ENCODE assay signal across 8 cellular contexts in genomic region chr4:244471-244870, GRCh38.
DNase-seq lines count a peak whose midpoint lies in the region; ATAC-seq, FAIRE-seq and TF ChIP-seq lines count a peak whose summit lies in the region.

No MANE protein-coding gene starts in this region.

- FAIRE-seq in D721Med (lab: Jason Lieb, UNC) (peak; percentile 91), bronchial epithelial cell (lab: Jason Lieb, UNC) (no peak)

- peaks cover 12% of the 10 kb centered on the region for H3K9me3 ChIP-seq in suprapubic skin

- WGBS in suprapubic skin, result 48% methylated on average over 7 of the region's 7 CpGs

- no peaks in the 10 kb centered on the region for H3K4me1 ChIP-seq in suprapubic skin

- TF ChIP-seq CTCF in D721Med (IDR thresholded peaks at IDR 0.05; ENCODE audit: insufficient read depth, missing control alignments) (peak; percentile 69), bronchial epithelial cell (IDR thresholded peaks at IDR 0.05; ENCODE audit: insufficient read depth, low read length, severe bottlenecking) (peak; percentile 30), suprapubic skin (IDR thresholded peaks at IDR 0.05) (peak; percentile 40 to 50)

- H3K4me3 ChIP-seq in bronchial epithelial cell (ENCODE audit: low read depth, low read length), result no peak overlapping the region
- no peak overlapping the region for H3K4me3 ChIP-seq in suprapubic skin

- no peak overlapping the region for H3K27ac ChIP-seq in suprapubic skin

- no peak for TF ChIP-seq POLR2A in suprapubic skin (IDR thresholded peaks at IDR 0.05)

- no peaks in the 10 kb centered on the region for H3K36me3 ChIP-seq in bronchial epithelial cell (ENCODE audit: control insufficient read depth, insufficient read depth, low read length)
- no peaks in the 10 kb centered on the region for H3K36me3 ChIP-seq in suprapubic skin

- H3K27me3 ChIP-seq in bronchial epithelial cell (ENCODE audit: control insufficient read depth, insufficient read depth, low read length) (no peaks in the 10 kb centered on the region), suprapubic skin (no peaks in the 10 kb centered on the region)

- DNase-seq in D721Med (ENCODE audit: insufficient read length, low spot score) (no peak), KBM-7 (peak; percentile 49), T1000 (lab: John Stamatoyannopoulos, UW) (peak; percentile 36), bronchial epithelial cell (ENCODE audit: low read depth) (no peak), medulla oblongata (ENCODE audit: extremely low spot score) (peak; percentile 72), suprapubic skin (ENCODE audit: low spot score in 2 of 2) (no peak), OCI-M2 (lab: John Stamatoyannopoulos, UW; ENCODE audit: unreplicated experiment) (no peak)

- TF ChIP-seq EP300 in suprapubic skin (IDR thresholded peaks at IDR 0.05), result no peak

- in situ Hi-C loops in KBM-7 (cut with MboI; ENCODE audit: low pct_unique_long_range_greater_than_20kb, low sequenced_read_pairs), result no loop called here

- no peak for ATAC-seq in GM21528 (IDR thresholded peaks at IDR 0.05; ENCODE audit: low FRiP score, unreplicated experiment)

Comparison
In these comparisons a context has a peak if more than half of its experiments do, and no peak if none do; other contexts are left out.
1. DNase-seq: peak in KBM-7 (single experiment), T1000 (single experiment) and medulla oblongata (single experiment); none in D721Med (single experiment), bronchial epithelial cell (single experiment), suprapubic skin (0 of 2) and OCI-M2 (single experiment).
2. Peak in every context shown above with its lines, with median percentiles within 50 percentile points of each other: CTCF ChIP-seq.